8 cellular contexts compared by ENCODE assay signal in the genomic region with DNA sequence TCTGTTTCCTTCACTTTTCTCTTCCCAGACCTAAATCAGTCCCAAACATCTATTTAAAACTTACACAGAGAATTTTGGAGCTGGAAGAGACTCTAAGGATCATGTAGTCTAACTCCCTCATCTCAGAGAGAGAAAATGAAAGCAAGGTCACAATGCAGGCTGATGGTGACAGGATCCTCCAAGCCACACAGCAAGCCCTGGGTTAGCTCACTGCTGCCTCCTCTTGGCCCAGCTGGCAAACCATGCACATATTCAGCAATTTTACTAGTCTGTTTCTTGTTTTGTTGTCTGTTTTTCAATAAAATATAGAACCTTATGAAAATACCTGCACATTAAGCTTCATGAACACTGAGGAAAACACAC. TPM values are rescaled to one million over a fixed set of nuclear protein-coding genes. Genes with fewer than 3 reads are reported as not detected.
A peak's percentile ranks its signal among the peaks of the same experiment; 100 is the strongest.
DNase-seq lines count a peak whose midpoint lies in the region; ATAC-seq, FAIRE-seq and TF ChIP-seq lines count a peak whose summit lies in the region.

No MANE protein-coding gene starts in this region.

- no peaks in the 10 kb centered on the region for H4K20me1 ChIP-seq in keratinocyte (ENCODE audit: control insufficient read depth, extremely low read depth, insufficient read depth, low read length)

- peak overlapping the region; percentile 63 for H3K4me2 ChIP-seq in keratinocyte (ENCODE audit: control insufficient read depth, extremely low read depth, insufficient read depth, low read depth, low read length)

- dilution Hi-C loops in keratinocyte (cut with MboI; ENCODE audit: extremely low pct_ligation_motif_present, low sequenced_read_pairs) = no loop called here

- peak; percentile 69 for ATAC-seq in HG02973 (IDR thresholded peaks at IDR 0.05; ENCODE audit: unreplicated experiment)

- H3K4me1 ChIP-seq in keratinocyte (ENCODE audit: control insufficient read depth, extremely low read depth, insufficient read depth, low read length) = peaks cover 18% of the 10 kb centered on the region

- H3K9me1 ChIP-seq in keratinocyte (ENCODE audit: control insufficient read depth, extremely low read depth, insufficient read depth, low read length) = no peaks in the 10 kb centered on the region

- H3K4me3 ChIP-seq in keratinocyte (ENCODE audit: control insufficient read depth in 2 of 3, extremely low read depth in 1 of 3, insufficient read depth in 2 of 3, low read depth in 1 of 3, low read length in 3 of 3) = peak overlapping the region; percentile 5 to 27 (median 13)

- H2AFZ ChIP-seq in keratinocyte (ENCODE audit: control insufficient read depth, low read length) = peak overlapping the region; percentile 82

- no peaks in the 10 kb centered on the region for H3K36me3 ChIP-seq in keratinocyte (ENCODE audit: control insufficient read depth in 2 of 2, extremely low read depth in 1 of 2, insufficient read depth in 2 of 2, low read length in 2 of 2)

- no peaks in the 10 kb centered on the region for H3K9me3 ChIP-seq in keratinocyte (ENCODE audit: control insufficient read depth, low read depth, low read length)

- DNase-seq in SIG-M5 treated with dmso at 0.1 percent for 504 hours (lab: John Stamatoyannopoulos, UW; ENCODE audit: unreplicated experiment) = peak; percentile 50
- DNase-seq in SIG-M5 (lab: John Stamatoyannopoulos, UW) = no peak
- DNase-seq in RPMI7951 (ENCODE audit: low read depth) = peak; percentile 26
- peak; percentile 77 for DNase-seq in activated effector memory CD4-positive, alpha-beta T cell treated with Interleukin-2 at 50 U/mL for 16 hours
- DNase-seq in keratinocyte (ENCODE audit: low read depth, low spot score) = no peak
- peak; percentile 71 to 74 for DNase-seq in stimulated activated CD8-positive, alpha-beta memory T cell treated with anti-CD3 and anti-CD28 coated beads, Interleukin-15, amount 100 ng/mL, for 48 hours (ENCODE audit: low read depth in 2 of 2)
- DNase-seq in amniotic stem cell (lab: John Stamatoyannopoulos, UW) = no peak

- H3K27me3 ChIP-seq in keratinocyte (ENCODE audit: control insufficient read depth, extremely low read depth, insufficient read depth, low read length) = no peaks in the 10 kb centered on the region

- TF ChIP-seq CTCF in keratinocyte (optimal IDR thresholded peaks at IDR 0.05 in 1 of 3, IDR thresholded peaks at IDR 0.05 in 1 of 3, conservative IDR thresholded peaks at IDR 0.05 in 1 of 3; ENCODE audit: extremely low read depth in 1 of 3, insufficient read depth in 2 of 3, low read length in 3 of 3) = peak; percentile 91 to 99 (median 92)

- H3K27ac ChIP-seq in keratinocyte (ENCODE audit: control insufficient read depth, insufficient read depth, low read length) = peak overlapping the region; percentile 68

- no peak for FAIRE-seq in keratinocyte (lab: Jason Lieb, UNC)

- peak overlapping the region; percentile 50 for H3K9ac ChIP-seq in keratinocyte (ENCODE audit: control insufficient read depth, extremely low read depth, insufficient read depth, low read length)

- no peaks in the 10 kb centered on the region for H3K79me2 ChIP-seq in keratinocyte (ENCODE audit: control insufficient read depth, insufficient read depth, low read length)

RNA-seq across cellular contexts. Expression of gene LY9, which starts 27.7 kb away (rescaled TPM):
- not detected in 2 replicates for total RNA-seq in RPMI7951 (2014; rRNA removed; shearing (Covaris generic))
- not detected in 3 replicates for polyA plus RNA-seq in keratinocyte
- not detected for polyA plus RNA-seq in keratinocyte (2011; ENCODE audit: low read depth)
- 0.05 TPM in 1 of 2 replicates, not detected in the other for polyA plus RNA-seq in keratinocyte (2011; cell fraction: cytosol; rRNA removed)
- 0.04 TPM in 1 of 2 replicates, not detected in the other for polyA plus RNA-seq in keratinocyte (2011; cell fraction: nucleus; rRNA removed)
- polyA plus RNA-seq in keratinocyte (2012; ENCODE audit: low replicate concordance) = 0.23 TPM in 1 of 2 replicates, not detected in the other
- polyA minus RNA-seq in keratinocyte = not detected in 3 replicates
- polyA minus RNA-seq in keratinocyte (2011; cell fraction: cytosol; rRNA and poly(A)+ RNA removed) = not detected
- polyA minus RNA-seq in keratinocyte (2011; cell fraction: nucleus; rRNA and poly(A)+ RNA removed) = not detected in 2 replicates

RNA-seq across cellular contexts. Expression of gene SLAMF7, which starts 29.2 kb away (rescaled TPM):
- not detected in 2 replicates for total RNA-seq in RPMI7951 (2014; rRNA removed; shearing (Covaris generic))
- 21.9 to 56.5 TPM (median 31.0 TPM) in 3 replicates for polyA plus RNA-seq in keratinocyte
- polyA plus RNA-seq in keratinocyte (2011; ENCODE audit: low read depth) = 12.7 TPM
- 12.2 and 22.4 TPM in 2 replicates for polyA plus RNA-seq in keratinocyte (2011; cell fraction: cytosol; rRNA removed)
- 51.1 and 54.1 TPM in 2 replicates for polyA plus RNA-seq in keratinocyte (2011; cell fraction: nucleus; rRNA removed)
- polyA plus RNA-seq in keratinocyte (2012; ENCODE audit: low replicate concordance) = 14.8 and 28.6 TPM in 2 replicates
- polyA minus RNA-seq in keratinocyte = 20.1 to 43.2 TPM (median 25.3 TPM) in 3 replicates
- 8.2 TPM for polyA minus RNA-seq in keratinocyte (2011; cell fraction: cytosol; rRNA and poly(A)+ RNA removed)
- polyA minus RNA-seq in keratinocyte (2011; cell fraction: nucleus; rRNA and poly(A)+ RNA removed) = 45.1 and 65.6 TPM in 2 replicates

RNA-seq across cellular contexts. Expression of gene CD48, which starts 56.7 kb away (rescaled TPM):
- total RNA-seq in RPMI7951 (2014; rRNA removed; shearing (Covaris generic)) = not detected in 2 replicates
- 0.07 to 0.30 TPM (median 0.08 TPM) in 3 replicates for polyA plus RNA-seq in keratinocyte
- polyA plus RNA-seq in keratinocyte (2011; ENCODE audit: low read depth) = not detected
- polyA plus RNA-seq in keratinocyte (2011; cell fraction: cytosol; rRNA removed) = 0.06 TPM in 1 of 2 replicates, not detected in the other
- polyA plus RNA-seq in keratinocyte (2011; cell fraction: nucleus; rRNA removed) = 0.20 TPM in 1 of 2 replicates, not detected in the other
- not detected in 2 replicates for polyA plus RNA-seq in keratinocyte (2012; ENCODE audit: low replicate concordance)
- polyA minus RNA-seq in keratinocyte = not detected in 3 replicates
- not detected for polyA minus RNA-seq in keratinocyte (2011; cell fraction: cytosol; rRNA and poly(A)+ RNA removed)
- polyA minus RNA-seq in keratinocyte (2011; cell fraction: nucleus; rRNA and poly(A)+ RNA removed) = not detected in 2 replicates

Comparison
In these comparisons a context has a peak if more than half of its experiments do, and no peak if none do; other contexts are left out.
1. DNase-seq: peak in SIG-M5 treated with dmso at 0.1 percent for 504 hours (single experiment), RPMI7951 (single experiment), activated effector memory CD4-positive, alpha-beta T cell treated with Interleukin-2 at 50 U/mL for 16 hours (single experiment) and stimulated activated CD8-positive, alpha-beta memory T cell treated with anti-CD3 and anti-CD28 coated beads, Interleukin-15, amount 100 ng/mL, for 48 hours (2 of 2); none in SIG-M5 (single experiment), keratinocyte (single experiment) and amniotic stem cell (single experiment).